14 cellular contexts compared by ENCODE assay signal in genomic region chr11:68353118-68353517, GRCh38. TPM values are rescaled to one million over a fixed set of nuclear protein-coding genes. Genes with fewer than 3 reads are reported as not detected.
A peak's percentile ranks its signal among the peaks of the same experiment; 100 is the strongest.
DNase-seq lines count a peak whose midpoint lies in the region; ATAC-seq and TF ChIP-seq lines count a peak whose summit lies in the region.
"Had no signal": no experiment of that assay in that cellular context is flagged by ENCODE, and none has a peak within 500 bp of the region (broad histone marks: within the 10 kb centered on the region; RNA-seq: fewer than 3 reads in every experiment).

No MANE protein-coding gene starts in this region.

- H3K9me2 ChIP-seq in Karpas-422 (replicated peaks; ENCODE audit: insufficient read depth, low read length), result no peaks in the 10 kb centered on the region

- H3K4me3 Mint-ChIP-seq in type B pancreatic cell, result no peak overlapping the region
- H3K4me3 Mint-ChIP-seq: CD14-positive monocyte, neural progenitor cell had no signal

- in situ Hi-C loops in IMR-90 (cut with MboI; ENCODE audit: low sequenced_read_pairs), result no loop called here

- intact Hi-C loops in IMR-90 (cut with micrococcal nuclease) (no loop called here), body of pancreas (cut with DNase I) (no loop called here), thyroid gland (cut with DNase I) (no loop called here)

- H3K27me3 ChIP-seq in IMR-90 (ENCODE audit: control insufficient read depth, insufficient read depth, low read length), result no peaks in the 10 kb centered on the region
- H3K27me3 ChIP-seq in body of pancreas, result no peaks in the 10 kb centered on the region
- no peaks in the 10 kb centered on the region for H3K27me3 ChIP-seq in muscle layer of colon (ENCODE audit: control insufficient read depth in 1 of 2, insufficient read depth in 2 of 2, low read length in 2 of 2)
- H3K27me3 ChIP-seq in thyroid gland, result no peaks in the 10 kb centered on the region
- no peaks in the 10 kb centered on the region for H3K27me3 ChIP-seq in Karpas-422 (ENCODE audit: low read length)
- H3K27me3 ChIP-seq: neural progenitor cell, suprapubic skin had no signal

- H3K56ac ChIP-seq in IMR-90 (ENCODE audit: extremely low read depth, insufficient read depth, low read length), result 0 out of 2 replicates have a peak overlapping the region, but pooled peaks have one; percentile 12

- H3K4me1 Mint-ChIP-seq in type B pancreatic cell (ENCODE audit: unreplicated experiment), result peaks cover 23% of the 10 kb centered on the region
- H3K4me1 Mint-ChIP-seq: CD14-positive monocyte had no signal

- H3K9ac ChIP-seq in IMR-90 (ENCODE audit: low read depth, low read length) (no peak overlapping the region), muscle layer of colon (ENCODE audit: low read length) (peak overlapping the region; percentile 24), Karpas-422 (ENCODE audit: low read length) (no peak overlapping the region)
- H3K9ac ChIP-seq: neural progenitor cell had no signal

- H3K36me3 ChIP-seq in IMR-90 (ENCODE audit: control insufficient read depth, insufficient read depth, low read length) (peaks cover 4% of the 10 kb centered on the region; the same call in 1 of the 2 replicates), body of pancreas (replicated peaks in 1 of 2; ENCODE audit: insufficient read depth in 1 of 2, low read depth in 2 of 2) (no peaks in the 10 kb centered on the region), muscle layer of colon (ENCODE audit: insufficient read depth, low read length) (peaks cover 10% of the 10 kb centered on the region), thyroid gland (peaks cover 0 to under 1% of the 10 kb centered on the region in 2 donors), Karpas-422 (ENCODE audit: insufficient read depth, low read length) (no peaks in the 10 kb centered on the region)
- H3K36me3 ChIP-seq: neural progenitor cell had no signal

- H3K9me3 Mint-ChIP-seq in type B pancreatic cell, result no peaks in the 10 kb centered on the region

- TF ChIP-seq CTCF in IMR-90 (conservative IDR thresholded peaks at IDR 0.05; ENCODE audit: low read depth, low read length) (no peak), body of pancreas (IDR thresholded peaks at IDR 0.05) (no peak), thyroid gland (IDR thresholded peaks at IDR 0.05) (no peak), type B pancreatic cell (conservative IDR thresholded peaks at IDR 0.05) (no peak)

- peak overlapping the region; percentile 98 for H4K91ac ChIP-seq in IMR-90 (ENCODE audit: insufficient read depth, low read depth, low read length)

- peak overlapping the region; percentile 84 for H3K27ac ChIP-seq in IMR-90 (ENCODE audit: insufficient read depth, low read length)
- H3K27ac ChIP-seq in body of pancreas, result peak overlapping the region; percentile 6 to 81 (median 68)
- peak overlapping the region; percentile 84 for H3K27ac ChIP-seq in muscle layer of colon (ENCODE audit: low read depth, low read length)
- peak overlapping the region in 2 of 3 donors; percentile 77 to 94 for H3K27ac ChIP-seq in thyroid gland
- no peak overlapping the region for H3K27ac ChIP-seq in Karpas-422 (ENCODE audit: low read length)
- H3K27ac ChIP-seq: neural progenitor cell had no signal

- H3K4me2 ChIP-seq in IMR-90 (ENCODE audit: low read depth, low read length) (no peak overlapping the region), Karpas-422 (ENCODE audit: low read depth, low read length, poor library complexity, severe bottlenecking) (no peak overlapping the region)
- H3K4me2 ChIP-seq: neural progenitor cell had no signal

- TF ChIP-seq POLR2A in IMR-90 (IDR thresholded peaks at IDR 0.05; ENCODE audit: low read depth, low read length) (no peak), body of pancreas (IDR thresholded peaks at IDR 0.05) (no peak), thyroid gland (IDR thresholded peaks at IDR 0.05) (no peak)

- H3K14ac ChIP-seq in IMR-90 (replicated peaks; ENCODE audit: low read depth, low read length), result peak overlapping the region; percentile 93

- peak overlapping the region; percentile 90 for H2AK9ac ChIP-seq in IMR-90 (replicated peaks; ENCODE audit: low read depth, low read length, poor library complexity)

- peak overlapping the region; percentile 99 for H2BK120ac ChIP-seq in IMR-90 (ENCODE audit: low read depth, low read length)

- peaks cover 32% of the 10 kb centered on the region for H3K9me1 ChIP-seq in IMR-90 (ENCODE audit: insufficient read depth, low read length)

- POLR2A ChIA-PET in IMR-90 (lab: Charles Lee; ENCODE audit: unreplicated experiment), result no interaction called here

- peak overlapping the region; percentile 97 for H2AK5ac ChIP-seq in IMR-90 (ENCODE audit: low read depth, low read length)

- no peak overlapping the region for H3K27ac Mint-ChIP-seq in type B pancreatic cell
- H3K27ac Mint-ChIP-seq: neural progenitor cell had no signal

- no peak for TF ChIP-seq RAD21 in IMR-90 (IDR thresholded peaks at IDR 0.05; ENCODE audit: low read length)

- DNase-seq in IMR-90, result no peak
- DNase-seq in body of pancreas, result no peak
- no peak for DNase-seq in thyroid gland
- DNase-seq in type B pancreatic cell (ENCODE audit: extremely low spot score, unreplicated experiment), result no peak
- no peak for DNase-seq in Karpas-422
- DNase-seq: activated naive CD4-positive, alpha-beta T cell; caudate nucleus; MV-4-11 had no signal

- WGBS in IMR-90 (ENCODE audit: extremely low coverage in 2 of 2, insufficient read length in 1 of 2), 2 experiments, result no CpG with 5 or more reads among the region's 7 CpGs
- 90 to 94% methylated on average over 2 to 7 of the region's 7 CpGs for WGBS in body of pancreas, 2 donors
- 97 to 100% methylated on average over 3 to 7 of the region's 7 CpGs for WGBS in thyroid gland, 2 donors

- H3K9me3 ChIP-seq in IMR-90 (ENCODE audit: control insufficient read depth, insufficient read depth, low read length) (no peaks in the 10 kb centered on the region), body of pancreas (no peaks in the 10 kb centered on the region), muscle layer of colon (ENCODE audit: low read length) (no peaks in the 10 kb centered on the region), thyroid gland (no peaks in the 10 kb centered on the region), Karpas-422 (ENCODE audit: low read length) (no peaks in the 10 kb centered on the region)
- H3K9me3 ChIP-seq: suprapubic skin had no signal

- no peaks in the 10 kb centered on the region for H3K27me3 Mint-ChIP-seq in type B pancreatic cell

- no peak for ATAC-seq in IMR-90 (ENCODE audit: low read depth)
- ATAC-seq in body of pancreas, result no peak
- ATAC-seq in HG02571 (IDR thresholded peaks at IDR 0.05; ENCODE audit: unreplicated experiment), result no peak
- ATAC-seq: left colon had no signal

- H4K20me1 ChIP-seq in IMR-90 (ENCODE audit: insufficient read depth, low read length) (peaks cover 9% of the 10 kb centered on the region), Karpas-422 (ENCODE audit: insufficient read depth, low read depth, low read length) (no peaks in the 10 kb centered on the region)

- dilution Hi-C loops in IMR-90 (cut with HindIII; ENCODE audit: low sequenced_read_pairs, unreplicated experiment), result no loop called here

- H3K4me3 ChIP-seq in IMR-90 (ENCODE audit: insufficient read depth, low read depth, low read length), result no peak overlapping the region
- no peak overlapping the region for H3K4me3 ChIP-seq in body of pancreas
- H3K4me3 ChIP-seq in muscle layer of colon (ENCODE audit: low read depth in 1 of 2, low read length in 2 of 2), result no peak overlapping the region
- no peak overlapping the region for H3K4me3 ChIP-seq in thyroid gland (replicated peaks in 1 of 3)
- no peak overlapping the region for H3K4me3 ChIP-seq in Karpas-422 (ENCODE audit: low read length)
- H3K4me3 ChIP-seq: neural progenitor cell, suprapubic skin had no signal

- H3K23ac ChIP-seq in IMR-90 (ENCODE audit: low read depth, low read length), result peak overlapping the region; percentile 85

- H2AFZ ChIP-seq in IMR-90 (replicated peaks; ENCODE audit: low read length, poor library complexity) (peak overlapping the region; percentile 21), Karpas-422 (ENCODE audit: low read length) (no peak overlapping the region)
- H2AFZ ChIP-seq: neural progenitor cell had no signal

- no peaks in the 10 kb centered on the region for H3K79me2 ChIP-seq in Karpas-422 (ENCODE audit: low read length)

- H2BK5ac ChIP-seq in IMR-90 (ENCODE audit: low read depth, low read length, poor library complexity, severe bottlenecking), result peak overlapping the region; percentile 35

- H2BK15ac ChIP-seq in IMR-90 (ENCODE audit: low read depth, low read length), result peak overlapping the region; percentile 48; the same call in 2 of the 3 replicates

- H3K18ac ChIP-seq in IMR-90 (ENCODE audit: low read depth, low read length), result peak overlapping the region; percentile 61

- H2BK20ac ChIP-seq in IMR-90 (ENCODE audit: low read depth, low read length), result peak overlapping the region; percentile 90

- no TSS peak for BruUV-seq in IMR-90 (replicated peaks; lab: Mats Ljungman, UMichigan)

- CTCF ChIA-PET in IMR-90 (lab: Yijun Ruan, JAX), result no interaction called here

- H3K4me1 ChIP-seq in IMR-90 (ENCODE audit: control insufficient read depth, insufficient read depth, low read length), result peaks cover 18% of the 10 kb centered on the region
- H3K4me1 ChIP-seq in body of pancreas, result peaks cover 28% of the 10 kb centered on the region
- H3K4me1 ChIP-seq in muscle layer of colon (ENCODE audit: insufficient read depth, low read length), result peaks cover 76% of the 10 kb centered on the region
- peaks cover 29 to 56% of the 10 kb centered on the region in 2 donors for H3K4me1 ChIP-seq in thyroid gland
- peaks cover 4% of the 10 kb centered on the region; the same call in 1 of the 2 replicates for H3K4me1 ChIP-seq in Karpas-422 (ENCODE audit: low read length)

- H4K8ac ChIP-seq in IMR-90 (ENCODE audit: low read depth in 2 of 2, low read length in 2 of 2), result peak overlapping the region; percentile 65 to 87; a peak in 3 of 4 replicates

- H3K4ac ChIP-seq in IMR-90 (ENCODE audit: low read depth, low read length), result peak overlapping the region; percentile 99

- H4K5ac ChIP-seq in IMR-90 (ENCODE audit: low read depth, low read length), result peak overlapping the region; percentile 3

- peaks cover 22 to 48% of the 10 kb centered on the region in 2 experiments for H3K79me1 ChIP-seq in IMR-90 (ENCODE audit: low read depth in 1 of 2, low read length in 2 of 2)

- peaks cover 22% of the 10 kb centered on the region for H3K36me3 Mint-ChIP-seq in type B pancreatic cell
- H3K36me3 Mint-ChIP-seq: CD14-positive monocyte had no signal

TF ChIP-seq in IMR-90, 13 proteins besides CTCF, POLR2A, EP300 and RAD21 (continues in another document):
- TF ChIP-seq MAZ (IDR thresholded peaks at IDR 0.05; ENCODE audit: borderline replicate concordance, low read depth, low read length) (no peak), MAFK (IDR thresholded peaks at IDR 0.05; ENCODE audit: low read depth, low read length) (no peak), FOS (IDR thresholded peaks at IDR 0.05; ENCODE audit: low read depth, low read length) (no peak)

RNA-seq across cellular contexts. Expression of gene LRP5, which starts 40.7 kb away (rescaled TPM):
- total RNA-seq in IMR-90 (2012; rRNA removed), result 10.4 and 11.1 TPM in 2 replicates
- 15.0 and 19.0 TPM in 2 replicates for polyA plus RNA-seq in IMR-90 (2012; rRNA removed)
- 12.0 and 21.8 TPM in 2 replicates for polyA plus RNA-seq in IMR-90 (2012; cell fraction: cytosol; rRNA removed)
- polyA plus RNA-seq in IMR-90 (2012; cell fraction: nucleus; rRNA removed; ENCODE audit: low replicate concordance), result 13.9 and 32.5 TPM in 2 replicates
- 10 to 100 TPM; 43.3 to 63.6 TPM for total RNA-seq in body of pancreas
- total RNA-seq in thyroid gland, result 10 to 100 TPM; 45.8 to 75.5 (median 54.3) TPM
- 64.9 and 65.0 TPM in 2 replicates for total RNA-seq in type B pancreatic cell (ENCODE audit: low replicate concordance)
- 0.04 and 0.07 TPM in 2 replicates for total RNA-seq in Karpas-422 (2014; rRNA removed; shearing (Covaris generic); ENCODE audit: low replicate concordance)

Comparison
In these comparisons a context has a peak if more than half of its experiments do, and no peak if none do; other contexts are left out.
1. RNA of gene LRP5, which starts 40.7 kb away (total RNA-seq): 64.9 to 65.0 TPM in type B pancreatic cell, 43.3 to 63.6 TPM in body of pancreas, 45.8 to 75.5 TPM in thyroid gland and 10.4 to 11.1 TPM in IMR-90; 0.04 to 0.07 TPM in Karpas-422; every median in the first group is over 10 times any median in the second.